28 cellular contexts compared by ENCODE assay signal in the genomic region with DNA sequence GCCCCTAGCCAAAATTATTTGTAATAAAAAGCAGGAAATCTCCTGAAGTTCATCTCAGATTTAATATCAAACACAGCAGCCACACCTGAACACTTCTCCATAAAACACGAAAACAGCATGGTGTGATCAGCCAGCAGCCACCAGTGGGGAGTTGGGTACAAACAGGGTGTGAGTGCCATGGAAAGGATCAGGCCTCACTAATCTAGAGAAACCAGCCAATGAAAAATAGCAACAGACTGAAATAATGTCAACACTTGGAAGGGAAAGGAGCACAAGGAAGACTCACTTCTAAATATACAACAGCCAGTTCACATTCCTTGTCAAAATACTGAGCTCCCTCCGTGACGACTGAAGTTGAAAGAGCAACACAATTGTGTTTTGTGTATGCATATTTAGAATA. TPM values are rescaled to one million over a fixed set of nuclear protein-coding genes. Genes with fewer than 3 reads are reported as not detected.
DNase-seq lines count a peak whose midpoint lies in the region; ATAC-seq, FAIRE-seq and TF ChIP-seq lines count a peak whose summit lies in the region.
"Had no signal": no experiment of that assay in that cellular context is flagged by ENCODE, and none has a peak within 500 bp of the region (broad histone marks: within the 10 kb centered on the region; RNA-seq: fewer than 3 reads in every experiment).

No MANE protein-coding gene starts in this region.

- H3K79me2 ChIP-seq in H1 (ENCODE audit: control insufficient read depth in 1 of 2, insufficient read depth in 2 of 2, low read length in 2 of 2) (peaks cover 0 to 3% of the 10 kb centered on the region in 2 experiments; a peak in 1 of 4 replicates), trophoblast cell (ENCODE audit: control insufficient read depth, insufficient read depth, low read length, poor library complexity) (no peaks in the 10 kb centered on the region)

- no peak overlapping the region for H3K4me3 Mint-ChIP-seq in glutamatergic neuron (ENCODE audit: unreplicated experiment)
- H3K4me3 Mint-ChIP-seq: CD4-positive, CD25-positive, alpha-beta regulatory T cell; GM23338; HFFc6 had no signal

- H4K91ac ChIP-seq in H1 (replicated peaks; ENCODE audit: insufficient read length, low read length) (no peak overlapping the region), trophoblast cell (ENCODE audit: low read depth, low read length) (no peak overlapping the region)

- no peak overlapping the region for H2AFZ ChIP-seq in H1 (ENCODE audit: low read length)
- no peak overlapping the region for H2AFZ ChIP-seq in trophoblast cell (ENCODE audit: insufficient read depth, low read length, poor library complexity)
- H2AFZ ChIP-seq: GM23338, PC-9 had no signal

- no peak overlapping the region for H2BK15ac ChIP-seq in H1 (ENCODE audit: low read length)

- H3K36me3 Mint-ChIP-seq in glutamatergic neuron (ENCODE audit: unreplicated experiment): no peaks in the 10 kb centered on the region
- H3K36me3 Mint-ChIP-seq: CD4-positive, CD25-positive, alpha-beta regulatory T cell had no signal

- H3K36me3 ChIP-seq in H1 (ENCODE audit: control insufficient read depth in 2 of 4, insufficient read depth in 4 of 4, low read length in 3 of 4) (no peaks in the 10 kb centered on the region; a peak in 1 of 8 replicates), left ventricle myocardium inferior (no peaks in the 10 kb centered on the region), trophoblast cell (ENCODE audit: control insufficient read depth in 1 of 2, insufficient read depth in 2 of 2, low read length in 2 of 2) (no peaks in the 10 kb centered on the region)
- H3K36me3 ChIP-seq: BLaER1 had no signal

- H3K4me1 ChIP-seq in H1 (replicated peaks in 1 of 4; ENCODE audit: control insufficient read depth in 3 of 4, insufficient read depth in 4 of 4, low read length in 3 of 4) (peaks cover 0 to 4% (median 0%) of the 10 kb centered on the region in 4 experiments; a peak in 2 of 7 replicates), left ventricle myocardium inferior (peaks cover 22% of the 10 kb centered on the region), trophoblast cell (ENCODE audit: control insufficient read depth in 1 of 2, insufficient read depth in 2 of 2, low read length in 2 of 2) (no peaks in the 10 kb centered on the region)

- POLR2A ChIA-PET in H1 (lab: Charles Lee; ENCODE audit: partially characterized antibody): interaction anchor here (1.2 kb wide), 1 partner anchor 10 kb away, joined by 4 read pairs; no protein-coding TSS in a partner anchor

- H3K4me3 ChIP-seq in H1 (ENCODE audit: extremely low read depth in 1 of 4, insufficient read depth in 2 of 4, low read depth in 3 of 4, low read length in 4 of 4) (no peak overlapping the region), left ventricle myocardium inferior (no peak overlapping the region), trophoblast cell (ENCODE audit: low read depth, low read length) (no peak overlapping the region)
- H3K4me3 ChIP-seq: BLaER1, GM23338, HAP-1, PC-9 had no signal

- no peak overlapping the region for H2BK20ac ChIP-seq in H1 (ENCODE audit: low read length)

- H3K27ac ChIP-seq in H1 (ENCODE audit: low read depth, low read length) (no peak overlapping the region), left ventricle myocardium inferior (replicated peaks) (peak overlapping the region; percentile 59), trophoblast cell (ENCODE audit: low read depth, low read length) (no peak overlapping the region)
- H3K27ac ChIP-seq: 22Rv1, BLaER1, PC-9 had no signal

- no peak overlapping the region for H2AK5ac ChIP-seq in H1 (ENCODE audit: low read depth, low read length)
- H2AK5ac ChIP-seq in trophoblast cell (ENCODE audit: low read length): no peak overlapping the region

- H3K27ac Mint-ChIP-seq in glutamatergic neuron (ENCODE audit: unreplicated experiment): no peak overlapping the region
- H3K27ac Mint-ChIP-seq: CD4-positive, CD25-positive, alpha-beta regulatory T cell; GM23338; HFFc6 had no signal

- TF ChIP-seq POLR2A in H1 (IDR thresholded peaks at IDR 0.05; ENCODE audit: control extremely low read depth in 1 of 2, low read depth in 2 of 2, low read length in 2 of 2): no peak

- TF ChIP-seq CTCF in H1 (IDR thresholded peaks at IDR 0.05; ENCODE audit: control extremely low read depth in 1 of 3, insufficient read depth in 1 of 3, low read depth in 1 of 3, low read length in 3 of 3): no peak
- TF ChIP-seq CTCF in left ventricle myocardium inferior (IDR thresholded peaks at IDR 0.05; ENCODE audit: borderline replicate concordance): no peak
- no peak for TF ChIP-seq CTCF in glutamatergic neuron (IDR thresholded peaks at IDR 0.05; ENCODE audit: partially characterized antibody, unreplicated experiment)

- H3K9ac ChIP-seq in H1 (replicated peaks in 1 of 4; ENCODE audit: extremely low read depth in 1 of 4, low read depth in 3 of 4, low read length in 3 of 4) (no peak overlapping the region), trophoblast cell (ENCODE audit: low read length) (peak overlapping the region; percentile 53)
- H3K9ac ChIP-seq: BLaER1 had no signal

- no peak overlapping the region for H3K56ac ChIP-seq in H1 (replicated peaks; ENCODE audit: insufficient read length, low read depth, low read length)

- no peak for TF ChIP-seq EP300 in H1 (IDR thresholded peaks at IDR 0.05; ENCODE audit: borderline replicate concordance in 1 of 2, low read depth in 2 of 2, low read length in 2 of 2)

- ATAC-seq in Right ventricle myocardium inferior: peak; percentile 84
- ATAC-seq: GM23338 had no signal

- H3K14ac ChIP-seq in H1 (ENCODE audit: insufficient read length): no peak overlapping the region
- no peak overlapping the region for H3K14ac ChIP-seq in trophoblast cell (ENCODE audit: low read length)

- H4K8ac ChIP-seq in H1 (ENCODE audit: extremely low read depth, insufficient read depth, low read length) (no peak overlapping the region), trophoblast cell (ENCODE audit: low read depth, low read length) (no peak overlapping the region)

- TF ChIP-seq RAD21 in H1 (IDR thresholded peaks at IDR 0.05 in 1 of 2, conservative IDR thresholded peaks at IDR 0.05 in 1 of 2; ENCODE audit: low read depth in 2 of 2, low read length in 2 of 2): no peak

- H4K12ac ChIP-seq in trophoblast cell (ENCODE audit: low read depth, low read length): no peak overlapping the region

- H2BK5ac ChIP-seq in H1 (ENCODE audit: low read depth, low read length) (peak overlapping the region; percentile 40; the same call in 1 of the 2 replicates), trophoblast cell (ENCODE audit: low read depth, low read length, poor library complexity) (no peak overlapping the region)

- H3K79me1 ChIP-seq in H1 (ENCODE audit: low read depth, low read length) (no peaks in the 10 kb centered on the region), trophoblast cell (ENCODE audit: low read length) (peaks cover 2% of the 10 kb centered on the region)

- H2BK12ac ChIP-seq in H1 (ENCODE audit: low read depth, low read length): no peak overlapping the region
- H2BK12ac ChIP-seq in trophoblast cell (ENCODE audit: low read length): no peak overlapping the region

- CTCF ChIA-PET in H1 (lab: Charles Lee; ENCODE audit: partially characterized antibody): interaction anchor here (0.6 to 0.9 kb wide), 2 partner anchors 11 to 662 kb away, joined by 3 to 7 read pairs; no protein-coding TSS in a partner anchor

- peaks cover 3% of the 10 kb centered on the region for H3K27me3 Mint-ChIP-seq in glutamatergic neuron (ENCODE audit: unreplicated experiment)
- H3K27me3 Mint-ChIP-seq: CD4-positive, CD25-positive, alpha-beta regulatory T cell had no signal

- H3K4ac ChIP-seq in H1 (replicated peaks; ENCODE audit: insufficient read length, low read depth, low read length) (no peak overlapping the region), trophoblast cell (ENCODE audit: low read depth, low read length) (no peak overlapping the region)

- H3K27me3 ChIP-seq in H1 (replicated peaks in 1 of 4; ENCODE audit: control insufficient read depth in 3 of 4, extremely low read depth in 1 of 4, insufficient read depth in 3 of 4, low read length in 3 of 4): no peaks in the 10 kb centered on the region
- H3K27me3 ChIP-seq in left ventricle myocardium inferior (ENCODE audit: low read depth): no peaks in the 10 kb centered on the region
- H3K27me3 ChIP-seq in trophoblast cell (ENCODE audit: insufficient read depth, low read length): no peaks in the 10 kb centered on the region
- H3K27me3 ChIP-seq: BLaER1 had no signal

- H3K4me2 ChIP-seq in H1 (ENCODE audit: insufficient read depth in 1 of 2, low read depth in 2 of 2, low read length in 2 of 2): no peak overlapping the region
- H3K4me2 ChIP-seq in trophoblast cell (ENCODE audit: low read length): no peak overlapping the region
- H3K4me2 ChIP-seq: BLaER1, GM23338, PC-9 had no signal

- no peaks in the 10 kb centered on the region for H4K20me1 ChIP-seq in H1 (replicated peaks in 1 of 2; ENCODE audit: control insufficient read depth in 1 of 2, insufficient read depth in 2 of 2, low read length in 2 of 2)
- H4K20me1 ChIP-seq: BLaER1 had no signal

- no peaks in the 10 kb centered on the region for H3K9me3 Mint-ChIP-seq in glutamatergic neuron (ENCODE audit: unreplicated experiment)
- H3K9me3 Mint-ChIP-seq: GM23338, HFFc6 had no signal

- H2BK120ac ChIP-seq in H1 (replicated peaks; ENCODE audit: low read depth, low read length) (no peak overlapping the region), trophoblast cell (ENCODE audit: insufficient read depth, low read length, poor library complexity) (no peak overlapping the region)

- WGBS in H1 (ENCODE audit: extremely low coverage in 1 of 2, insufficient coverage in 1 of 2, insufficient read length in 1 of 2, insufficient replicate concordance in 2 of 2, low coverage in 1 of 2, low lambda C conversion rate in 2 of 2, missing lambda C conversion rate in 1 of 2), 2 experiments: 92% methylated on average over 3 of the region's 3 CpGs; no CpG with 5 or more reads in 1 of the 2 experiments
- WGBS in trophoblast cell (ENCODE audit: extremely low coverage, insufficient coverage, insufficient read length): no CpG with 5 or more reads among the region's 3 CpGs

- no peak for FAIRE-seq in H1 (lab: Jason Lieb, UNC)
- FAIRE-seq: D721Med, HTR-8/SVneo had no signal

- H3K23me2 ChIP-seq in H1 (ENCODE audit: low read depth, low read length): no peaks in the 10 kb centered on the region

- H3K4me1 Mint-ChIP-seq in glutamatergic neuron (ENCODE audit: low read depth, unreplicated experiment): peaks cover 2% of the 10 kb centered on the region
- H3K4me1 Mint-ChIP-seq: CD4-positive, CD25-positive, alpha-beta regulatory T cell had no signal

- H3K9me3 ChIP-seq in H1 (ENCODE audit: insufficient read depth in 2 of 2, low read depth in 1 of 2, low read length in 1 of 2): no peaks in the 10 kb centered on the region
- H3K9me3 ChIP-seq in left ventricle myocardium inferior (replicated peaks): no peaks in the 10 kb centered on the region
- H3K9me3 ChIP-seq in trophoblast cell (ENCODE audit: insufficient read depth, low read depth, low read length): no peaks in the 10 kb centered on the region
- H3K9me3 ChIP-seq: BLaER1, HAP-1 had no signal

- no peak for DNase-seq in Right ventricle myocardium inferior (ENCODE audit: missing footprints)
- DNase-seq in cardiac septum (ENCODE audit: low spot score): no peak
- no peak for DNase-seq in H1 (ENCODE audit: low read depth in 1 of 2, low spot score in 2 of 2)
- DNase-seq in left ventricle myocardium inferior: no peak
- no peak for DNase-seq in trophoblast cell
- no peak for DNase-seq in AG08396 (ENCODE audit: low spot score)
- no peak for DNase-seq in EL
- no peak for DNase-seq in glutamatergic neuron
- DNase-seq: ACHN; CD4-positive, CD25-positive, alpha-beta regulatory T cell; HFFc6; KG1; MM.1S; NCI-H1694; NCI-H2029 treated with DMSO at 0.1 percent for 48 hours; NCI-H446 treated with DMSO at 0.1 percent for 48 hours; NCI-H526; NCI-H82; NK-92 treated with Interleukin-12 subunit alpha and Interleukin-12 subunit beta, amount 100 ng/mL, for 24 hours; PC-9; RPMI8226; SHP77 treated with DMSO at 0.1 percent for 48 hours had no signal

- H4K5ac ChIP-seq in H1 (ENCODE audit: insufficient read length, low read depth, low read length): no peak overlapping the region

- H3K23ac ChIP-seq in H1 (ENCODE audit: insufficient read length) (no peak overlapping the region), trophoblast cell (ENCODE audit: low read length) (no peak overlapping the region)

- no peak overlapping the region for H3K18ac ChIP-seq in H1 (ENCODE audit: extremely low read depth, low read length)
- no peak overlapping the region for H3K18ac ChIP-seq in trophoblast cell (ENCODE audit: low read length)

- intact Hi-C loops in Right ventricle myocardium inferior (cut with DNase I) (no loop called here), cardiac septum (cut with DNase I) (no loop called here), left ventricle myocardium inferior (cut with micrococcal nuclease) (no loop called here)

RNA-seq across cellular contexts. Expression of gene SLC7A11, which starts 46.0 kb away (rescaled TPM):
- 0.46 TPM for total RNA-seq in Right ventricle myocardium inferior
- total RNA-seq in cardiac septum: 0.19 TPM
- 15.6 and 17.0 TPM in 2 replicates for total RNA-seq in H1 (2021; fragmentation: NEBNext Ultra II Directional; extraction: Animal tissue kit (Norgen Biotek cat#: 25700))
- 5.9 and 6.6 TPM in 2 replicates for polyA plus RNA-seq in H1 (2011; rRNA removed)
- 10.6 TPM for polyA plus RNA-seq in H1 (2011; cell fraction: cytosol; rRNA removed)
- 6.4 TPM for polyA plus RNA-seq in H1 (2011; cell fraction: nucleus; rRNA removed)
- polyA plus RNA-seq in H1 (2012, experiment 1 of 2): 4.1 to 10.1 TPM (median 5.6 TPM) in 4 replicates
- polyA plus RNA-seq in H1 (2012, experiment 2 of 2): 0.56 TPM
- 17.0 TPM for polyA plus RNA-seq in H1 (2013, experiment 1 of 2)
- polyA plus RNA-seq in H1 (2013, experiment 2 of 2): 15.6 TPM
- 35.2 and 35.5 TPM in 2 replicates for polyA minus RNA-seq in H1 (2011; rRNA and poly(A)+ RNA removed)
- polyA minus RNA-seq in H1 (2011; cell fraction: cytosol; rRNA and poly(A)+ RNA removed): 23.2 TPM
- 40.7 TPM for polyA minus RNA-seq in H1 (2011; cell fraction: nucleus; rRNA and poly(A)+ RNA removed)
- total RNA-seq in left ventricle myocardium inferior: 0.19 TPM
- 57.3 and 64.9 TPM in 2 replicates for polyA plus RNA-seq in trophoblast cell (2013)
- 10.4 TPM for total RNA-seq in glutamatergic neuron (ENCODE audit: unreplicated experiment)
